Comparison of ENCODE assay signal across 34 cellular contexts in the genomic region with DNA sequence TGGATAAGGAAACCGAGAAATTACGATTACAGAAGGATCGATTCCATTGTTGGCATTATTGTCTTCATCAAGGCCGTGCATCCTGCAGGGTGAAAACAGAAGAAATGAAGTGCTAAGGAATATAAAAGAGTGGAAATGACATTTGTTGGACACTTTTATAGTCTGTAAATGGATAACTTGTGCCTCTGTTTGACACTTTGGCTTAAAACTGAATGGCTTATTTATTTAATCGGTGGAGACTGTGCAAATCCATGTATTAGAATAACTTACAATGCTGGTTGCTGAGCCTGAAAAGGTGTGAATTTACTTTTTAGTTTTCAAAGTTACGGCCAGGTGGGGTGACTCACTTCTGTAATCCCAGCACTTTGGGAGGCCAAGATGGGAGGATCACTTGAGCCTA. TPM values are rescaled to one million over a fixed set of nuclear protein-coding genes. Genes with fewer than 3 reads are reported as not detected.
"Had no signal": no experiment of that assay in that cellular context is flagged by ENCODE, and none has a peak within 500 bp of the region (broad histone marks: within the 10 kb centered on the region; RNA-seq: fewer than 3 reads in every experiment).

No MANE protein-coding gene starts in this region.

- DNase-seq: activated CD4-positive, alpha-beta T cell treated with anti-CD3 and anti-CD28 coated beads for 1 hour; activated CD4-positive, alpha-beta T cell treated with anti-CD3 and anti-CD28 coated beads for 48 hours; activated CD4-positive, alpha-beta T cell treated with anti-CD3 and anti-CD28 coated beads, Interleukin-2, amount 50 U/mL, for 48 hours; activated CD4-positive, CD25-positive, alpha-beta regulatory T cell; activated CD8-positive, alpha-beta T cell treated with anti-CD3 and anti-CD28 coated beads, Interleukin-2, amount 10 ng/mL, durations not matched to agents 7 days and 5 days; activated effector memory CD4-positive, alpha-beta T cell treated with Interleukin-2 at 50 U/mL for 16 hours; activated naive CD4-positive, alpha-beta T cell treated with anti-CD3 and anti-CD28 coated beads, Interleukin-2, amount 10 ng/mL, durations not matched to agents 7 days and 5 days; activated naive CD8-positive, alpha-beta T cell treated with anti-CD3 and anti-CD28 coated beads, Interleukin-2, amount 50 U/mL, for 24 hours; activated T-cell treated with anti-CD3 and anti-CD28 coated beads for 4 hours; activated T-cell treated with anti-CD3 and anti-CD28 coated beads, Interleukin-2, amount 50 U/mL, for 4 hours; anterior cingulate cortex; caudate nucleus; NCI-H1092 treated with DMSO at 0.1 percent for 48 hours; NCI-H1417; NCI-H146; NCI-H187; NCI-H2029 treated with DMSO at 0.1 percent for 48 hours; NCI-H2107; NCI-H2171; NCI-H510A; NCI-H526; NCI-H748 treated with DMSO at 0.1 percent for 48 hours; NK-92 treated with Interleukin-12 subunit alpha and Interleukin-12 subunit beta, amount 100 ng/mL, for 24 hours; PC-9; SIG-M5; SW 1271; T-helper 1 cell; T-helper 2 cell; T-helper 9 cell had no signal

- ATAC-seq: activated CD8-positive, alpha-beta T cell treated with anti-CD3 and anti-CD28 coated beads, Interleukin-2, amount 10 ng/mL, durations not matched to agents 7 days and 5 days; activated naive CD8-positive, alpha-beta T cell treated with anti-CD3 and anti-CD28 coated beads, Interleukin-2, amount 50 U/mL, for 24 hours; activated T-cell treated with anti-CD3 and anti-CD28 coated beads, Interleukin-2, amount 50 U/mL, for 4 hours; Right ventricle myocardium inferior had no signal

- FAIRE-seq: bronchial epithelial cell, RCC 7860 had no signal

RNA-seq across cellular contexts. Expression of gene ITGB3, which starts 31.4 kb away (rescaled TPM):
- total RNA-seq: activated T-helper 1 cell treated with anti-CD3 and anti-CD28 coated beads, Interleukin-12 subunit alpha, Interleukin-12 subunit beta, Interleukin-2, Interleukin-4 antibody, amounts not matched to agents 30 ng/mL and 10 ng/mL and 1 ng/mL, durations not matched to agents 14 hours and 24 hours and 36 hours; OCI-LY7 had no signal
